8 cellular contexts compared by ENCODE assay signal in the genomic region with DNA sequence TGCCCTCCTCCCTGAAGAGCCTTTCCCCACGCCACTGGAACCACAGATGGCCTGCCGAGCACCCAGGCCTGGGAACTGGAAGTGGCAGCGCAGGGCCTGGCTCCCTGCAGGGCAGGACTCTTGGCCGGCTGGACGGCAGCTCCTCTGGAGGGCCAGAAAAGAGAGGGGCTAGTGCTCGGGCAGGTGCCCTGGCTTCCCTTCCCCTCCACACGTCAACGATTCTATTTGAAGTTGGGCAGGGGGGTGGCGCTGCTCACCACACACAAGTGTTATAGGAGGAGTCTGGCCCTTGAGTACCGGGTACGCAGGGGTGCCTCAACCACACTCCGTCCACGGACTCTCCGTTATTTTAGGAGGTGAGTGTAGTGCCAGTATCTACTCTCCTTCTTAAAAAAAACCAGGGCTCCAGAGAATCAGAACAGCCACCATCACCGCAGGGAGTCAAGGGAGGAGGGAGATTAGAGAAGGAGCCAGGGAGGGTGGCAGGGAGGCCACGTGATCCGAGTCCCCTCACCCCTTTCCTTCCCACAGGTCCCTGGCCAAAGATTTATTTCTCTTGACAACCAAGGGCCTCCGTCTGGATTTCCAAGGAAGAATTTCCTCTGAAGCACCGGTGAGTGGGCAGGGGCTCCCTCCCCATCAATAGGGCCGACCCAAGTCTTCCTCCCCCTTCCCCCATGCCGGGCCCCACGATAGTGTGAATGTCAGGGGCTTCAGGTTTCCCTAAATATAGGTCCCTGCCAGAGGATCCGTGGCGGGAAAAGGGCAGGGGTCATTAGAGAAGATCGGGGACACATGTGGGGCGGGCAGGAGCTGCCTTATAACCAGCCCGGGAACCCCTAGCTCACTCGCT. TPM values are rescaled to one million over a fixed set of nuclear protein-coding genes. Genes with fewer than 3 reads are reported as not detected.
DNase-seq lines count a peak whose midpoint lies in the region; ATAC-seq and TF ChIP-seq lines count a peak whose summit lies in the region.

No MANE protein-coding gene starts in this region.

- H3K9me3 Mint-ChIP-seq in Calu3 (ENCODE audit: low read depth, unreplicated experiment) (no peaks in the 10 kb centered on the region), memory B cell (no peaks in the 10 kb centered on the region)

- peaks cover 32% of the 10 kb centered on the region for H3K4me1 ChIP-seq in ectodermal cell (ENCODE audit: control insufficient read depth, insufficient read depth, low read length)

- 2% methylated on average over 25 to 28 of the region's 28 CpGs for WGBS in ectodermal cell, 2 experiments

- peaks cover 19% of the 10 kb centered on the region for H3K36me3 ChIP-seq in H7 (replicated peaks; ENCODE audit: control insufficient read depth, insufficient read depth, low read length)
- H3K36me3 ChIP-seq in ectodermal cell (ENCODE audit: control insufficient read depth, insufficient read depth, low read length), result peaks cover 18% of the 10 kb centered on the region

- intact Hi-C loops in Calu3 (cut with micrococcal nuclease; ENCODE audit: unreplicated experiment), result no loop called here

- peak; percentile 41 for ATAC-seq in memory B cell (ENCODE audit: low read depth)
- no peak for ATAC-seq in HG03095 (IDR thresholded peaks at IDR 0.05; ENCODE audit: unreplicated experiment)

- H3K4me3 ChIP-seq in H7 (ENCODE audit: insufficient read depth, low read depth, low read length) (peak overlapping the region; percentile 99), ectodermal cell (ENCODE audit: insufficient read depth, low read depth, low read length) (peak overlapping the region; percentile 98)

- H3K27ac ChIP-seq in ectodermal cell (ENCODE audit: insufficient read depth, low read depth, low read length, poor library complexity, severe bottlenecking), result peak overlapping the region; percentile 90

- H3K27me3 Mint-ChIP-seq in Calu3 (ENCODE audit: unreplicated experiment) (no peaks in the 10 kb centered on the region), memory B cell (no peaks in the 10 kb centered on the region)

- no TSS peak for BruUV-seq in Calu3 (replicated peaks; lab: Mats Ljungman, UMichigan)

- DNase-seq in Calu3 (peak; percentile 68), H7 (peak; percentile 88), NCI-H345 treated with DMSO at 0.1 percent for 48 hours (lab: John Stamatoyannopoulos, UW; ENCODE audit: unreplicated experiment) (peak; percentile 39), memory B cell (ENCODE audit: low spot score in 2 of 2) (peak; percentile 62 to 67)
- peak; percentile 50 to 71 for DNase-seq in activated CD4-positive, alpha-beta T cell treated with anti-CD3 and anti-CD28 coated beads, Interleukin-2, amount 50 U/mL, for 24 hours (ENCODE audit: low read depth in 1 of 2, low spot score in 1 of 2)
- DNase-seq in stimulated activated CD8-positive, alpha-beta memory T cell treated with anti-CD3 and anti-CD28 coated beads, Interleukin-12 subunit alpha, Interleukin-12 subunit beta, amount 100 ng/mL, for 1 hour (ENCODE audit: low read depth), result peak; percentile 50

- H3K9me3 ChIP-seq in ectodermal cell (ENCODE audit: control insufficient read depth, low read length), result no peaks in the 10 kb centered on the region

- peaks cover 58% of the 10 kb centered on the region for H3K36me3 Mint-ChIP-seq in Calu3 (ENCODE audit: insufficient read depth, unreplicated experiment)
- H3K36me3 Mint-ChIP-seq in memory B cell, result peaks cover 10% of the 10 kb centered on the region

- H3K27me3 ChIP-seq in H7 (ENCODE audit: control insufficient read depth, insufficient read depth, low read length) (no peaks in the 10 kb centered on the region), ectodermal cell (ENCODE audit: control insufficient read depth, insufficient read depth, low read length, poor library complexity, severe bottlenecking) (no peaks in the 10 kb centered on the region)

- CTCF ChIA-PET in Calu3 (lab: Charles Lee), result interaction anchor here (1.2 to 3.3 kb wide), 3 partner anchors 9 to 354 kb away, joined by 7 to 20 read pairs (median 9); partner anchors contain the start of gene TBX6

- peak overlapping the region; percentile 87 for H3K27ac Mint-ChIP-seq in Calu3 (ENCODE audit: unreplicated experiment)
- H3K27ac Mint-ChIP-seq in memory B cell, result peak overlapping the region; percentile 92

- H3K4me1 Mint-ChIP-seq in Calu3 (ENCODE audit: low read depth, unreplicated experiment) (peaks cover 37% of the 10 kb centered on the region), memory B cell (peaks cover 19% of the 10 kb centered on the region)

- no peak for TF ChIP-seq CTCF in Calu3 (IDR thresholded peaks at IDR 0.05; ENCODE audit: unreplicated experiment)

- H3K4me3 Mint-ChIP-seq in Calu3 (ENCODE audit: low read depth, unreplicated experiment), result peak overlapping the region; percentile 83
- peak overlapping the region; percentile 98 for H3K4me3 Mint-ChIP-seq in memory B cell

RNA-seq across cellular contexts. Expression of gene ALDOA, which starts 1.4 kb away (rescaled TPM):
- total RNA-seq in Calu3 (2022), result 1,549 and 1,562 TPM in 2 replicates
- total RNA-seq in H7 (2014; rRNA removed; shearing (Covaris generic)), result 1,524 and 1,553 TPM in 2 replicates
- polyA plus RNA-seq in ectodermal cell (2013, experiment 1 of 4), result 636 TPM
- 520 TPM for polyA plus RNA-seq in ectodermal cell (2013, experiment 2 of 4)
- polyA plus RNA-seq in ectodermal cell (2013, experiment 3 of 4), result 486 TPM
- polyA plus RNA-seq in ectodermal cell (2013, experiment 4 of 4), result 466 TPM

RNA-seq across cellular contexts. Expression of gene PPP4C, which starts 11.7 kb away (rescaled TPM):
- total RNA-seq in Calu3 (2022), result 184 and 187 TPM in 2 replicates
- total RNA-seq in H7 (2014; rRNA removed; shearing (Covaris generic)), result 201 and 256 TPM in 2 replicates
- 181 TPM for polyA plus RNA-seq in ectodermal cell (2013, experiment 1 of 4)
- 173 TPM for polyA plus RNA-seq in ectodermal cell (2013, experiment 2 of 4)
- 148 TPM for polyA plus RNA-seq in ectodermal cell (2013, experiment 3 of 4)
- polyA plus RNA-seq in ectodermal cell (2013, experiment 4 of 4), result 151 TPM

RNA-seq across cellular contexts. Expression of gene TBX6, which starts 27.6 kb away (rescaled TPM):
- total RNA-seq in Calu3 (2022), result 3.6 and 4.7 TPM in 2 replicates
- 2.9 and 4.6 TPM in 2 replicates for total RNA-seq in H7 (2014; rRNA removed; shearing (Covaris generic))
- 3.0 TPM for polyA plus RNA-seq in ectodermal cell (2013, experiment 1 of 4)
- polyA plus RNA-seq in ectodermal cell (2013, experiment 2 of 4), result 3.0 TPM
- 4.1 TPM for polyA plus RNA-seq in ectodermal cell (2013, experiment 3 of 4)
- 3.5 TPM for polyA plus RNA-seq in ectodermal cell (2013, experiment 4 of 4)

RNA-seq across cellular contexts. Expression of gene YPEL3, which starts 31.9 kb away (rescaled TPM):
- total RNA-seq in Calu3 (2022), result 21.1 and 28.0 TPM in 2 replicates
- 22.8 and 26.9 TPM in 2 replicates for total RNA-seq in H7 (2014; rRNA removed; shearing (Covaris generic))
- polyA plus RNA-seq in ectodermal cell (2013, experiment 1 of 4), result 23.2 TPM
- polyA plus RNA-seq in ectodermal cell (2013, experiment 2 of 4), result 21.3 TPM
- 31.1 TPM for polyA plus RNA-seq in ectodermal cell (2013, experiment 3 of 4)
- polyA plus RNA-seq in ectodermal cell (2013, experiment 4 of 4), result 32.3 TPM

RNA-seq across cellular contexts. Expression of gene TLCD3B, which starts 33.0 kb away (rescaled TPM):
- 0.90 and 1.5 TPM in 2 replicates for total RNA-seq in Calu3 (2022)
- 3.0 and 5.5 TPM in 2 replicates for total RNA-seq in H7 (2014; rRNA removed; shearing (Covaris generic))
- polyA plus RNA-seq in ectodermal cell (2013, experiment 1 of 4), result 16.4 TPM
- polyA plus RNA-seq in ectodermal cell (2013, experiment 2 of 4), result 15.1 TPM
- 20.6 TPM for polyA plus RNA-seq in ectodermal cell (2013, experiment 3 of 4)
- 18.1 TPM for polyA plus RNA-seq in ectodermal cell (2013, experiment 4 of 4)
